Comparison of ENCODE assay signal across 1 cellular context in the genomic region with DNA sequence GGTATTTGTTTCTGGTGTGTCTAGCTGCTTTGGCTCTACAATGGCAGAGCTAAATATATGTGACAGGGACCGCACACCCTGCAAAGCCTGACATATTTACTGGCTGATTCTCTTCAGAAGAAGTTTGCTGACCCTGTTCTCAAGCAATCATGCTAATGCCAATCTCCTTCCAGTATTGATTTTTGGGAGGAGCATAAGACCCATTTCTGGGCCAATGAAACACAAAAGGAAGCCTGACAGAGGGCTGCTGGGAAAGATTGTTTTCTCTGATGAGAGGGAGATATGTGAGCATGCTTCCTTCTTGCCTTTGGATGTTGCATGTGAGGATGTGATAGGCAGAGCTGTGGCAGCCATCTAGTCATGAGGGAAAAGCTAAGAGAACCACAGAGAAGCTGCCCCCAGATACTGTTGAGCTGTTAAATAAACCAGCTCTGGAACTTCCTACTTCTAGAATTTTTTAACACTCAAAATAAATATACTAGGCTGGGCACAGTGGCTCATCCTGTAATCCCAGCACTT.
TF ChIP-seq lines count a peak whose summit lies in the region.

No MANE protein-coding gene starts in this region.

TF ChIP-seq in K562, 482 proteins besides CTCF, POLR2A, EP300 and RAD21 (continued from another document):
- TF ChIP-seq, protein P1, sequence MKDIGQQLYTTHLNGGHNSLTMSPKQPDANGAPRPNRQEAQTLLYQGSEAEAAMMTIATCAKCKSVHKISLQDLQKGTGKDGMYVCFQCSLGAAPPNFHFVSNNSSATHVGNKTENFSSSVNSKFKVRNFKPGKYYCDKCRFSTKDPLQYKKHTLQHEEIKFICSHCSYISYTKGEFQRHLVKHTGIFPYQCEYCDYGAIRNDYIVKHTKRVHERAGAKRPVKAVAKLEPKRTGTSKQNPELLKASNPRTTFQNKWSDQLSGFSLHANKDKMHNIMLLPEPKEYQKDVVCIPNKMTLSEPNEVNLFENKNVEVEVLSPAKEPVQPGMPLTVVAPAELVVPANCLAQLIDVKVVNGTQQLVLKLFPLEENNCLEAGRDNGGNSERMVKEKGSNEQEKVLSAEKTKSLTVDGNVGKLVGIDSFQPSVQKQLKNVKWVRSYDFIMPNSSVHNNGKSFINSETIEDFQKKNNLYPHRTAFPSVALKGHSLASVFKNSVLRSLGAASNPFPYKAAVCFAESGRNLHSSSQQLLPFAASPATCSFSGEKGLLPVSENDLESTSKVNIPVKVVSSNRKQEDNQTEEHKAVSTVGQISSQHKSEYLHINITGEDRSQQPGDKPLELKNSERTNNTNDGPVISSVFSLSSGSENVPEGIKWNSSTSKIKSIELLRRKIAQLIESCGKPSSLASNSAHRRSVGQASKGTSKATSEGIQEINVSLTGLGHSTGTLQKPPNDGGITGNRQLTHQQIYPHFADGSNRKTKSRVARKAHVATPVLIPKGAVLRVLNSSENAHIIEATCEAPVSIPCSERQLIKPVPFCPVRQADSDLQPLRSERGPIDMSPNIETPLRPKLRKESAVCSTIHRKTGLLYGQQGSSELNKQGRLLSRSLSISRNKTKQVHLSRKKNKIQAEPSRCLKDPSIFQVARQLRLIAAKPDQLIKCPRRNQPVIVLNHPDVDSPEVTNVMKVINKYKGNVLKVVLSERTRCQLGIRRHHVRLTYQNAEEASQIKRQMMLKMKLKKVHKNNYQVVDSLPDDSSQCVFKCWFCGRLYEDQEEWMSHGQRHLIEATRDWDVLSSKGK (CRISPR knock-in tag; IDR thresholded peaks at IDR 0.05) = no peak
- TF ChIP-seq HDAC1 (IDR thresholded peaks at IDR 0.05) (no peak), HSF4 (CRISPR knock-in tag; IDR thresholded peaks at IDR 0.05; ENCODE audit: borderline replicate concordance) (no peak), ZNF23 (CRISPR knock-in tag; IDR thresholded peaks at IDR 0.05) (no peak), ZNF282 (CRISPR knock-in tag; IDR thresholded peaks at IDR 0.05) (no peak), COPS2 (conservative IDR thresholded peaks at IDR 0.05) (no peak), TFE3 (CRISPR knock-in tag; IDR thresholded peaks at IDR 0.05) (no peak), PPARD (CRISPR knock-in tag; IDR thresholded peaks at IDR 0.05) (no peak), DMBX1 (CRISPR knock-in tag; IDR thresholded peaks at IDR 0.05; ENCODE audit: borderline replicate concordance) (no peak), TRIM28 (IDR thresholded peaks at IDR 0.05) (no peak), ZNF311 (CRISPR knock-in tag; IDR thresholded peaks at IDR 0.05) (no peak)
- TF ChIP-seq, protein P2, sequence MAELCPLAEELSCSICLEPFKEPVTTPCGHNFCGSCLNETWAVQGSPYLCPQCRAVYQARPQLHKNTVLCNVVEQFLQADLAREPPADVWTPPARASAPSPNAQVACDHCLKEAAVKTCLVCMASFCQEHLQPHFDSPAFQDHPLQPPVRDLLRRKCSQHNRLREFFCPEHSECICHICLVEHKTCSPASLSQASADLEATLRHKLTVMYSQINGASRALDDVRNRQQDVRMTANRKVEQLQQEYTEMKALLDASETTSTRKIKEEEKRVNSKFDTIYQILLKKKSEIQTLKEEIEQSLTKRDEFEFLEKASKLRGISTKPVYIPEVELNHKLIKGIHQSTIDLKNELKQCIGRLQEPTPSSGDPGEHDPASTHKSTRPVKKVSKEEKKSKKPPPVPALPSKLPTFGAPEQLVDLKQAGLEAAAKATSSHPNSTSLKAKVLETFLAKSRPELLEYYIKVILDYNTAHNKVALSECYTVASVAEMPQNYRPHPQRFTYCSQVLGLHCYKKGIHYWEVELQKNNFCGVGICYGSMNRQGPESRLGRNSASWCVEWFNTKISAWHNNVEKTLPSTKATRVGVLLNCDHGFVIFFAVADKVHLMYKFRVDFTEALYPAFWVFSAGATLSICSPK (IDR thresholded peaks at IDR 0.05; ENCODE audit: borderline replicate concordance) = no peak
